ENCODE assay signal across 18 cellular contexts in genomic region chr6:99736302-99736701, GRCh38.
DNase-seq lines count a peak whose midpoint lies in the region; ATAC-seq, FAIRE-seq and TF ChIP-seq lines count a peak whose summit lies in the region.
"Had no signal": no experiment of that assay in that cellular context is flagged by ENCODE, and none has a peak within 500 bp of the region (broad histone marks: within the 10 kb centered on the region; RNA-seq: fewer than 3 reads in every experiment).

No MANE protein-coding gene starts in this region.

- TF ChIP-seq CTCF in GM12878 (IDR thresholded peaks at IDR 0.05 in 2 of 3, conservative IDR thresholded peaks at IDR 0.05 in 1 of 3; ENCODE audit: control insufficient read depth in 2 of 3, extremely low read depth in 1 of 3, insufficient read depth in 1 of 3, low read depth in 3 of 3, low read length in 3 of 3) = peak in 1 of 3 experiments; percentile 15; a peak in 1 of 6 replicates

- RAD21 ChIA-PET in GM12878 (lab: Charles Lee; ENCODE audit: unreplicated experiment) = no interaction called here

- H3K4me1 Mint-ChIP-seq in stimulated activated effector memory CD8-positive, alpha-beta T cell treated with anti-CD3 and anti-CD28 coated beads, Interleukin-12 subunit alpha, Interleukin-12 subunit beta, amount 100 ng/mL, for 72 hours = no peaks in the 10 kb centered on the region
- H3K4me1 Mint-ChIP-seq: B cell had no signal

- no peak overlapping the region for H3K27ac Mint-ChIP-seq in stimulated activated effector memory CD8-positive, alpha-beta T cell treated with anti-CD3 and anti-CD28 coated beads, Interleukin-12 subunit alpha, Interleukin-12 subunit beta, amount 100 ng/mL, for 72 hours
- H3K27ac Mint-ChIP-seq: B cell had no signal

- no peak for FAIRE-seq in GM12878 (lab: Jason Lieb, UNC)
- FAIRE-seq: bronchial epithelial cell had no signal

- H3K79me2 ChIP-seq in GM12878 (ENCODE audit: control insufficient read depth, insufficient read depth, low read length) = no peaks in the 10 kb centered on the region

- TF ChIP-seq POLR2A in GM12878 (IDR thresholded peaks at IDR 0.05; ENCODE audit: low read depth, low read length) = no peak

- no peak overlapping the region for H3K27ac ChIP-seq in GM12878 (ENCODE audit: control insufficient read depth, insufficient read depth)
- H3K27ac ChIP-seq: left lung, thyroid gland had no signal

- POLR2A ChIA-PET in GM12878 (lab: Charles Lee) = interaction anchor here (0.6 kb wide), 1 partner anchor 14 kb away, joined by 4 read pairs; no protein-coding TSS in a partner anchor

- CTCF ChIA-PET in GM12878 (lab: Yijun Ruan, JAX) = interaction anchor here (1.0 to 3.0 kb wide), 3 partner anchors 10 to 302 kb away, joined by 3 to 19 read pairs (median 4); no protein-coding TSS in a partner anchor

- SMC1A ChIA-PET in GM12878 (lab: Charles Lee; ENCODE audit: uncharacterized antibody, unreplicated experiment) = interaction anchor here (1.5 kb wide), 1 partner anchor 10 kb away, joined by 4 read pairs; no protein-coding TSS in a partner anchor

- H3K9me3 Mint-ChIP-seq in stimulated activated effector memory CD8-positive, alpha-beta T cell treated with anti-CD3 and anti-CD28 coated beads, Interleukin-12 subunit alpha, Interleukin-12 subunit beta, amount 100 ng/mL, for 72 hours = no peaks in the 10 kb centered on the region

- H4K20me1 ChIP-seq in GM12878 (ENCODE audit: control insufficient read depth, insufficient read depth) = no peaks in the 10 kb centered on the region

- in situ Hi-C loops in GM12878 (cut with MboI) = no loop called here

- BruUV-seq in GM12878 (replicated peaks; lab: Mats Ljungman, UMichigan) = no TSS peak

- 0% methylated on average over 1 of the region's 1 CpG for WGBS in GM12878 (ENCODE audit: insufficient coverage, insufficient replicate concordance, low lambda C conversion rate, missing lambda C conversion rate)

- ATAC-seq in GM19397 (IDR thresholded peaks at IDR 0.05; ENCODE audit: unreplicated experiment) = peak; percentile 44
- ATAC-seq in GM12878 = 0 out of 3 replicates have a peak, but pooled peaks have one; percentile 30
- no peak for ATAC-seq in stimulated activated effector memory CD8-positive, alpha-beta T cell treated with anti-CD3 and anti-CD28 coated beads, Interleukin-12 subunit alpha, Interleukin-12 subunit beta, amount 100 ng/mL, for 72 hours
- ATAC-seq: left lung had no signal

- no peaks in the 10 kb centered on the region for H3K36me3 ChIP-seq in GM12878 (ENCODE audit: control insufficient read depth in 2 of 2, insufficient read depth in 2 of 2, low read length in 1 of 2)
- H3K36me3 ChIP-seq: left lung, thyroid gland had no signal

- H3K4me3 Mint-ChIP-seq in stimulated activated effector memory CD8-positive, alpha-beta T cell treated with anti-CD3 and anti-CD28 coated beads, Interleukin-12 subunit alpha, Interleukin-12 subunit beta, amount 100 ng/mL, for 72 hours = no peak overlapping the region
- H3K4me3 Mint-ChIP-seq: B cell had no signal

- no peak overlapping the region for H3K9ac ChIP-seq in GM12878 (ENCODE audit: control insufficient read depth, insufficient read depth, low read length)

- DNase-seq in DMS153 treated with DMSO at 0.1 percent for 48 hours (lab: John Stamatoyannopoulos, UW; ENCODE audit: unreplicated experiment) (peak; percentile 3), NCI-H345 (lab: John Stamatoyannopoulos, UW) (peak; percentile 19), GM12878 (ENCODE audit: low read depth, low spot score) (no peak), SW 1271 (lab: John Stamatoyannopoulos, UW) (no peak), NOMO-1 treated with DMSO at 0.1 percent for 48 hours (lab: John Stamatoyannopoulos, UW; ENCODE audit: unreplicated experiment) (no peak), superior temporal gyrus (ENCODE audit: extremely low spot score) (no peak)
- no peak for DNase-seq in stimulated activated effector memory CD8-positive, alpha-beta T cell treated with anti-CD3 and anti-CD28 coated beads, Interleukin-12 subunit alpha, Interleukin-12 subunit beta, amount 100 ng/mL, for 72 hours (ENCODE audit: low spot score in 2 of 2)
- DNase-seq: activated T-cell treated with anti-CD3 and anti-CD28 coated beads, Interleukin-2, amount 50 U/mL, for 48 hours; effector CD8-positive, alpha-beta T cell; left lung; NCI-H526 treated with DMSO at 0.1 percent for 48 hours; SIG-M5; stimulated activated CD4-positive, alpha-beta T cell treated with anti-CD3 and anti-CD28 coated beads, Interleukin-4, amount 100 ng/mL, for 4 hours; T1000; thyroid gland had no signal

- H3K27me3 ChIP-seq in GM12878 (replicated peaks in 1 of 2; ENCODE audit: control insufficient read depth in 2 of 2, insufficient read depth in 2 of 2, low read length in 1 of 2) = no peaks in the 10 kb centered on the region
- H3K27me3 ChIP-seq: thyroid gland had no signal

- H3K4me1 ChIP-seq in GM12878 (ENCODE audit: control insufficient read depth, insufficient read depth, low read length) = no peaks in the 10 kb centered on the region
- H3K4me1 ChIP-seq: left lung had no signal

- no peaks in the 10 kb centered on the region for H3K9me3 ChIP-seq in GM12878 (replicated peaks; ENCODE audit: control insufficient read depth, insufficient read depth, low read length)
- H3K9me3 ChIP-seq: left lung, thyroid gland had no signal

- no peak overlapping the region for H2AFZ ChIP-seq in GM12878 (ENCODE audit: control insufficient read depth, low read depth, low read length)

- H3K4me3 ChIP-seq in GM12878 = no peak overlapping the region
- H3K4me3 ChIP-seq: left lung, thyroid gland had no signal

- no peak for TF ChIP-seq EP300 in GM12878 (IDR thresholded peaks at IDR 0.05; ENCODE audit: borderline replicate concordance in 1 of 2, control insufficient read depth in 1 of 2, low read depth in 2 of 2, low read length in 2 of 2)

- no peak overlapping the region for H3K4me2 ChIP-seq in GM12878 (ENCODE audit: control insufficient read depth, insufficient read depth)

- H3K36me3 Mint-ChIP-seq in stimulated activated effector memory CD8-positive, alpha-beta T cell treated with anti-CD3 and anti-CD28 coated beads, Interleukin-12 subunit alpha, Interleukin-12 subunit beta, amount 100 ng/mL, for 72 hours = no peaks in the 10 kb centered on the region

- intact Hi-C loops in GM12878 (cut with micrococcal nuclease; ENCODE audit: unreplicated experiment) = no loop called here

- TF ChIP-seq RAD21 in GM12878 (IDR thresholded peaks at IDR 0.05; ENCODE audit: insufficient read depth, low read depth, low read length) = no peak

TF ChIP-seq in GM12878, 131 proteins besides CTCF, POLR2A, EP300 and RAD21:
- TF ChIP-seq TCF12 (IDR thresholded peaks at IDR 0.05; ENCODE audit: low read depth, low read length) (no peak), CREB1 (IDR thresholded peaks at IDR 0.05; ENCODE audit: low read depth) (no peak), RFX5 (IDR thresholded peaks at IDR 0.05; ENCODE audit: low read depth, low read length) (no peak), ZBTB33 (IDR thresholded peaks at IDR 0.05) (no peak), E4F1 (IDR thresholded peaks at IDR 0.05; ENCODE audit: borderline replicate concordance, partially characterized antibody) (no peak), JUND (IDR thresholded peaks at IDR 0.05; ENCODE audit: low read depth, low read length) (no peak), STAT3 (IDR thresholded peaks at IDR 0.05; ENCODE audit: low read depth, low read length) (no peak)

Comparison
In these comparisons a context has a peak if more than half of its experiments do, and no peak if none do; other contexts are left out.
1. DNase-seq: peak in DMS153 treated with DMSO at 0.1 percent for 48 hours (single experiment) and NCI-H345 (single experiment); none in GM12878 (single experiment), SW 1271 (0 of 2), stimulated activated effector memory CD8-positive, alpha-beta T cell treated with anti-CD3 and anti-CD28 coated beads, Interleukin-12 subunit alpha, Interleukin-12 subunit beta, amount 100 ng/mL, for 72 hours (0 of 2), NOMO-1 treated with DMSO at 0.1 percent for 48 hours (single experiment) and superior temporal gyrus (single experiment).